ENCODE assay signal across 14 cellular contexts in genomic region chr7:37546677-37547076, GRCh38.
DNase-seq lines count a peak whose midpoint lies in the region; ATAC-seq and TF ChIP-seq lines count a peak whose summit lies in the region.
"Had no signal": no experiment of that assay in that cellular context is flagged by ENCODE, and none has a peak within 500 bp of the region (broad histone marks: within the 10 kb centered on the region; RNA-seq: fewer than 3 reads in every experiment).

No MANE protein-coding gene starts in this region.

- H3K4me1 ChIP-seq in Loucy (ENCODE audit: insufficient read depth, low read length, poor library complexity, severe bottlenecking) = peaks cover 49% of the 10 kb centered on the region

- TF ChIP-seq CTCF in Loucy (conservative IDR thresholded peaks at IDR 0.05; ENCODE audit: low read length) (no peak), epithelial cell of esophagus (IDR thresholded peaks at IDR 0.05; ENCODE audit: insufficient read depth, low read depth, low read length, missing control alignments) (no peak), omental fat pad (IDR thresholded peaks at IDR 0.05) (no peak)

- H3K9ac ChIP-seq in Loucy (ENCODE audit: low read depth, low read length, poor library complexity, severe bottlenecking) = no peak overlapping the region
- H3K9ac ChIP-seq: BLaER1 treated with 17β-estradiol and CSF1 and Interleukin-3, amounts not matched to agents 10 nM and 100 nM; GM23248 had no signal

- no peak overlapping the region for H3K4me3 ChIP-seq in Loucy (ENCODE audit: low read length, poor library complexity, severe bottlenecking)
- no peak overlapping the region for H3K4me3 ChIP-seq in epithelial cell of esophagus (ENCODE audit: low read length)
- H3K4me3 ChIP-seq: BLaER1 treated with 17β-estradiol and CSF1 and Interleukin-3, amounts not matched to agents 10 nM and 100 nM; GM12878; GM23248 had no signal

- ATAC-seq in omental fat pad (ENCODE audit: low FRiP score) (peak; percentile 78), GM19023 (IDR thresholded peaks at IDR 0.05; ENCODE audit: unreplicated experiment) (no peak)
- ATAC-seq: GM12878 had no signal

- H2AFZ ChIP-seq in Loucy (ENCODE audit: low read length) = peak overlapping the region; percentile 72; the same call in 1 of the 2 replicates
- H2AFZ ChIP-seq: GM23248 had no signal

- H4K20me1 ChIP-seq in Loucy (ENCODE audit: insufficient read depth, low read length, poor library complexity, severe bottlenecking) = no peaks in the 10 kb centered on the region
- H4K20me1 ChIP-seq: BLaER1 treated with 17β-estradiol and CSF1 and Interleukin-3, amounts not matched to agents 10 nM and 100 nM had no signal

- H3K9me2 ChIP-seq in Loucy (replicated peaks; ENCODE audit: low read depth, low read length) = no peaks in the 10 kb centered on the region

- H3K27me3 ChIP-seq in Loucy (ENCODE audit: insufficient read depth, low read length, poor library complexity, severe bottlenecking) = no peaks in the 10 kb centered on the region
- H3K27me3 ChIP-seq: BLaER1 treated with 17β-estradiol and CSF1 and Interleukin-3, amounts not matched to agents 10 nM and 100 nM had no signal

- H3F3A ChIP-seq in Loucy (ENCODE audit: low read depth) = no peaks in the 10 kb centered on the region

- H3K9me3 ChIP-seq in Loucy (ENCODE audit: insufficient read depth, low read depth, low read length) = no peaks in the 10 kb centered on the region

- no peaks in the 10 kb centered on the region for H3K79me2 ChIP-seq in Loucy (ENCODE audit: insufficient read depth, low read length)

- DNase-seq in Daoy (ENCODE audit: low read depth) = peak; percentile 39
- peak; percentile 18 for DNase-seq in epithelial cell of esophagus (ENCODE audit: low read depth)
- no peak for DNase-seq in omental fat pad (ENCODE audit: low spot score)
- DNase-seq in stimulated activated CD4-positive, alpha-beta T cell treated with anti-CD3 and anti-CD28 coated beads, Interleukin-2, amount 100 ng/mL, for 48 hours = no peak
- DNase-seq in amniotic stem cell (lab: John Stamatoyannopoulos, UW) = no peak
- DNase-seq: ACHN; CD4-positive, CD25-positive, alpha-beta regulatory T cell; DMS 273 treated with DMSO at 0.1 percent for 48 hours; GM23248; H7 had no signal

- no peaks in the 10 kb centered on the region for H3K36me3 ChIP-seq in Loucy (ENCODE audit: insufficient read depth, low read length)
- H3K36me3 ChIP-seq: BLaER1 treated with 17β-estradiol and CSF1 and Interleukin-3, amounts not matched to agents 10 nM and 100 nM had no signal

- H3K4me2 ChIP-seq in Loucy (ENCODE audit: low read depth, low read length, poor library complexity, severe bottlenecking) = peak overlapping the region; percentile 10
- H3K4me2 ChIP-seq: BLaER1 treated with 17β-estradiol and CSF1 and Interleukin-3, amounts not matched to agents 10 nM and 100 nM had no signal

Comparison
In these comparisons a context has a peak if more than half of its experiments do, and no peak if none do; other contexts are left out.
1. DNase-seq: peak in Daoy (single experiment) and epithelial cell of esophagus (single experiment); none in omental fat pad (single experiment), stimulated activated CD4-positive, alpha-beta T cell treated with anti-CD3 and anti-CD28 coated beads, Interleukin-2, amount 100 ng/mL, for 48 hours (0 of 2) and amniotic stem cell (single experiment).